ENCODE assay signal across 8 cellular contexts in the genomic region with DNA sequence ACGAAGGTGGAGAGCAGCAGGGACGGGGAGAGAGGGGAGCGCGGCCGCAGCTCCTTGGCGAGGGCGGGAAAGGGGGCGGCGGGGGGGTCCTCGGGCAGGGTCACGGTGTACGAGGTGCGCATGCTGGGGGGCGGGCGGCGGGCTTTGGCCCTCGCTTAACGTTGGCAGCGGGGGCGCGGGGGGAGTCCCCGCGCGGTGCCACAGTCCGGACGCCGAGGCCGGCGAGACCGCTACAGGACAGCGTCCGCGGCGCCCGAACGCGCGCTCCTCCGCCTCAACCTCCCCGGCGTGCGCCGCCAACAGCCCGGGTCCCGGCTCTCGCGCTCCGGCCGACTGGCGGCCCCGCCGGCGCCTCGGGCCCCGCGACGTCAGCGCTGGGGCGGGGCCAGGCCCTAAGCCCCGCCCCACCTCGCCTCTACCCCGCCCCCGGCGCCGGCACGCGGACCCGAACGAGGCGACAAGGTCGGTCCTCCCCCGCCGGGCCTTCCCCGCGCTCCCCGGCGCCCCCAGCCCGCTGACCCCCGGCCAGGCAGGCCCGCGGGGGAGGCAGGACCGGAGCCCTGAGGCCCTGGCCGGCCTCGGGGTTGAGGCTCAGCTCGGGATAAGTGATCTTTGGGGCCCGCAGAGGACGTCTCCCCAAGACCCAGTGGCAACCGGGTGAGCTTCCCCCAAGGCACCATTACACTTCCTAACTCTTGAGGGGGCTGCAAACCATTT. TPM values are rescaled to one million over a fixed set of nuclear protein-coding genes. Genes with fewer than 3 reads are reported as not detected.
DNase-seq lines count a peak whose midpoint lies in the region; ATAC-seq and TF ChIP-seq lines count a peak whose summit lies in the region.

No MANE protein-coding gene starts in this region.

- H3K27ac ChIP-seq in right atrium auricular region, result peak overlapping the region; percentile 94
- H3K27ac ChIP-seq in prostate gland, result peak overlapping the region; percentile 59 to 69

- ATAC-seq in GM19438 (IDR thresholded peaks at IDR 0.05; ENCODE audit: low read depth, unreplicated experiment), result peak; percentile 62
- ATAC-seq in activated naive CD8-positive, alpha-beta T cell treated with anti-CD3 and anti-CD28 coated beads, Interleukin-2, amount 10 ng/mL, durations not matched to agents 7 days and 5 days (ENCODE audit: low read depth), result peak; percentile 75
- ATAC-seq in HG02759 (IDR thresholded peaks at IDR 0.05; ENCODE audit: unreplicated experiment), result no peak

- DNase-seq in 8988T, result peak; percentile 74
- peak; percentile 30 for DNase-seq in SK-MEL-5 (ENCODE audit: low read depth, low spot score)
- DNase-seq in activated naive CD8-positive, alpha-beta T cell treated with anti-CD3 and anti-CD28 coated beads, Interleukin-2, amount 10 ng/mL, durations not matched to agents 7 days and 5 days, result peak; percentile 80
- no peak for DNase-seq in right atrium auricular region (ENCODE audit: low spot score)
- no peak for DNase-seq in prostate gland (ENCODE audit: low spot score)
- no peak for DNase-seq in RKO (ENCODE audit: low spot score)

- H3K27me3 ChIP-seq in right atrium auricular region (no peaks in the 10 kb centered on the region), prostate gland (replicated peaks; ENCODE audit: insufficient read depth) (no peaks in the 10 kb centered on the region)

- no peak overlapping the region for H3K27ac Mint-ChIP-seq in activated naive CD8-positive, alpha-beta T cell treated with anti-CD3 and anti-CD28 coated beads, Interleukin-2, amount 10 ng/mL, durations not matched to agents 7 days and 5 days

- WGBS in prostate gland, result 8% methylated on average over 25 of the region's 88 CpGs

- no peaks in the 10 kb centered on the region for H3K9me3 ChIP-seq in right atrium auricular region
- H3K9me3 ChIP-seq in prostate gland, result no peaks in the 10 kb centered on the region

- no peak for TF ChIP-seq POLR2A in prostate gland (IDR thresholded peaks at IDR 0.05)

- H3K27me3 Mint-ChIP-seq in activated naive CD8-positive, alpha-beta T cell treated with anti-CD3 and anti-CD28 coated beads, Interleukin-2, amount 10 ng/mL, durations not matched to agents 7 days and 5 days, result peaks cover 46% of the 10 kb centered on the region

- no peaks in the 10 kb centered on the region for H3K9me3 Mint-ChIP-seq in activated naive CD8-positive, alpha-beta T cell treated with anti-CD3 and anti-CD28 coated beads, Interleukin-2, amount 10 ng/mL, durations not matched to agents 7 days and 5 days

- H3K4me1 ChIP-seq in right atrium auricular region, result peaks cover 0 to 78% of the 10 kb centered on the region in 2 donors
- H3K4me1 ChIP-seq in prostate gland (replicated peaks), result no peaks in the 10 kb centered on the region

- POLR2A ChIA-PET in activated naive CD8-positive, alpha-beta T cell treated with anti-CD3 and anti-CD28 coated beads, Interleukin-2, amount 10 ng/mL, durations not matched to agents 7 days and 5 days (lab: Charles Lee), result interaction anchor here (0.6 to 1.2 kb wide), 2 partner anchors 17 to 287 kb away, joined by 4 to 5 read pairs; partner anchors contain the start of gene USP2

- in situ Hi-C loops in SK-MEL-5 (cut with HindIII; ENCODE audit: low pct_unique_long_range_greater_than_20kb, low sequenced_read_pairs), result no loop called here

- intact Hi-C loops in prostate gland (cut with DNase I), result no loop called here

- TF ChIP-seq CTCF in right atrium auricular region (IDR thresholded peaks at IDR 0.05), result no peak
- TF ChIP-seq CTCF in prostate gland (IDR thresholded peaks at IDR 0.05), result no peak

- H3K4me3 Mint-ChIP-seq in activated naive CD8-positive, alpha-beta T cell treated with anti-CD3 and anti-CD28 coated beads, Interleukin-2, amount 10 ng/mL, durations not matched to agents 7 days and 5 days, result peak overlapping the region; percentile 73

- H3K36me3 ChIP-seq in right atrium auricular region (peaks cover 9% of the 10 kb centered on the region), prostate gland (no peaks in the 10 kb centered on the region)

- no peaks in the 10 kb centered on the region for H3K36me3 Mint-ChIP-seq in activated naive CD8-positive, alpha-beta T cell treated with anti-CD3 and anti-CD28 coated beads, Interleukin-2, amount 10 ng/mL, durations not matched to agents 7 days and 5 days

- H3K4me3 ChIP-seq in right atrium auricular region (peak overlapping the region; percentile 49 to 56), prostate gland (peak overlapping the region; percentile 30 to 37)

- H3K4me1 Mint-ChIP-seq in activated naive CD8-positive, alpha-beta T cell treated with anti-CD3 and anti-CD28 coated beads, Interleukin-2, amount 10 ng/mL, durations not matched to agents 7 days and 5 days, result peaks cover 8% of the 10 kb centered on the region

RNA-seq across cellular contexts. Expression of gene USP2, which starts 17.5 kb away (rescaled TPM):
- total RNA-seq in SK-MEL-5 (2014; rRNA removed; shearing (Covaris generic)), result 0.37 and 0.40 TPM in 2 replicates
- polyA plus RNA-seq in SK-MEL-5 (2015; cell fraction: cytosol; rRNA removed), result 1.6 and 3.5 TPM in 2 replicates
- polyA plus RNA-seq in SK-MEL-5 (2015; cell fraction: nucleus; rRNA removed), result 1.5 and 6.0 TPM in 2 replicates
- under 1 TPM; 0.62 to 0.83 TPM for total RNA-seq in activated naive CD8-positive, alpha-beta T cell treated with anti-CD3 and anti-CD28 coated beads, Interleukin-2, amount 10 ng/mL, durations not matched to agents 7 days and 5 days
- total RNA-seq in right atrium auricular region (10 to 100 TPM; 38.9 to 58.7 TPM), prostate gland (10 to 100 TPM in 1 of 2 donors, 1 to 10 TPM in 1; 2.3 to 10.8 TPM)

RNA-seq across cellular contexts. Expression of gene MFRP, which starts 17.5 kb away (rescaled TPM):
- not detected in 2 replicates for total RNA-seq in SK-MEL-5 (2014; rRNA removed; shearing (Covaris generic))
- not detected in 2 replicates for polyA plus RNA-seq in SK-MEL-5 (2015; cell fraction: cytosol; rRNA removed)
- polyA plus RNA-seq in SK-MEL-5 (2015; cell fraction: nucleus; rRNA removed), result not detected in 2 replicates
- total RNA-seq in activated naive CD8-positive, alpha-beta T cell treated with anti-CD3 and anti-CD28 coated beads, Interleukin-2, amount 10 ng/mL, durations not matched to agents 7 days and 5 days, result not detected
- not detected for total RNA-seq in right atrium auricular region
- total RNA-seq in prostate gland, result not detected

RNA-seq across cellular contexts. Expression of gene C1QTNF5, which starts 23.3 kb away (rescaled TPM):
- not detected in 2 replicates for total RNA-seq in SK-MEL-5 (2014; rRNA removed; shearing (Covaris generic))
- not detected in 2 replicates for polyA plus RNA-seq in SK-MEL-5 (2015; cell fraction: cytosol; rRNA removed)
- polyA plus RNA-seq in SK-MEL-5 (2015; cell fraction: nucleus; rRNA removed), result not detected in 2 replicates
- not detected for total RNA-seq in activated naive CD8-positive, alpha-beta T cell treated with anti-CD3 and anti-CD28 coated beads, Interleukin-2, amount 10 ng/mL, durations not matched to agents 7 days and 5 days
- 10 to 100 TPM; 41.4 to 47.4 TPM for total RNA-seq in right atrium auricular region
- 10 to 100 TPM; 15.3 to 20.2 TPM for total RNA-seq in prostate gland

RNA-seq across cellular contexts. Expression of gene RNF26, which starts 29.7 kb away (rescaled TPM):
- 3.2 and 3.5 TPM in 2 replicates for total RNA-seq in SK-MEL-5 (2014; rRNA removed; shearing (Covaris generic))
- polyA plus RNA-seq in SK-MEL-5 (2015; cell fraction: cytosol; rRNA removed), result 33.1 and 34.7 TPM in 2 replicates
- 7.7 and 11.7 TPM in 2 replicates for polyA plus RNA-seq in SK-MEL-5 (2015; cell fraction: nucleus; rRNA removed)
- total RNA-seq in activated naive CD8-positive, alpha-beta T cell treated with anti-CD3 and anti-CD28 coated beads, Interleukin-2, amount 10 ng/mL, durations not matched to agents 7 days and 5 days, result 10 to 100 TPM; 32.2 to 32.9 TPM
- total RNA-seq in right atrium auricular region (10 to 100 TPM in 1 of 2 donors, 1 to 10 TPM in 1; 8.2 to 10.3 TPM), prostate gland (10 to 100 TPM; 17.6 to 34.2 TPM)

RNA-seq across cellular contexts. Expression of gene MCAM, which starts 47.1 kb away (rescaled TPM):
- 335 and 356 TPM in 2 replicates for total RNA-seq in SK-MEL-5 (2014; rRNA removed; shearing (Covaris generic))
- 797 and 1,065 TPM in 2 replicates for polyA plus RNA-seq in SK-MEL-5 (2015; cell fraction: cytosol; rRNA removed)
- polyA plus RNA-seq in SK-MEL-5 (2015; cell fraction: nucleus; rRNA removed), result 130 and 174 TPM in 2 replicates
- total RNA-seq in activated naive CD8-positive, alpha-beta T cell treated with anti-CD3 and anti-CD28 coated beads, Interleukin-2, amount 10 ng/mL, durations not matched to agents 7 days and 5 days, result 1 to 10 TPM; 2.4 to 2.9 TPM
- 100 to 1,000 TPM; 356 to 509 TPM for total RNA-seq in right atrium auricular region
- total RNA-seq in prostate gland, result 100 to 1,000 TPM; 156 to 292 TPM

Comparison
In these comparisons a context has a peak if more than half of its experiments do, and no peak if none do; other contexts are left out.
1. DNase-seq: peak in 8988T (single experiment), SK-MEL-5 (single experiment) and activated naive CD8-positive, alpha-beta T cell treated with anti-CD3 and anti-CD28 coated beads, Interleukin-2, amount 10 ng/mL, durations not matched to agents 7 days and 5 days (single experiment); none in right atrium auricular region (single experiment), prostate gland (single experiment) and RKO (single experiment).
2. RNA of gene C1QTNF5, which starts 23.3 kb away (total RNA-seq): 41.4 to 47.4 TPM in right atrium auricular region and 15.3 to 20.2 TPM in prostate gland; not detected in SK-MEL-5 and not detected in activated naive CD8-positive, alpha-beta T cell treated with anti-CD3 and anti-CD28 coated beads, Interleukin-2, amount 10 ng/mL, durations not matched to agents 7 days and 5 days; every median in the first group is over 10 times any median in the second.